Comparison of ENCODE assay signal across 19 cellular contexts in genomic region chr5:116388564-116389258, GRCh38.
DNase-seq lines count a peak whose midpoint lies in the region; ATAC-seq and TF ChIP-seq lines count a peak whose summit lies in the region.
"Had no signal": no experiment of that assay in that cellular context is flagged by ENCODE, and none has a peak within 500 bp of the region (broad histone marks: within the 10 kb centered on the region; RNA-seq: fewer than 3 reads in every experiment).

No MANE protein-coding gene starts in this region.

- TF ChIP-seq POLR2A in stomach (IDR thresholded peaks at IDR 0.05): no peak

- H3K36me3 ChIP-seq in A673 (ENCODE audit: insufficient read depth, low read length, poor library complexity, severe bottlenecking): no peaks in the 10 kb centered on the region
- H3K36me3 ChIP-seq in lung (ENCODE audit: control insufficient read depth in 2 of 2, insufficient read depth in 2 of 2, low read length in 2 of 2): no peaks in the 10 kb centered on the region
- H3K36me3 ChIP-seq in stomach: no peaks in the 10 kb centered on the region
- H3K36me3 ChIP-seq: upper lobe of left lung had no signal

- POLR2A ChIA-PET in A673 (lab: Charles Lee; ENCODE audit: low non-redundant PET): no interaction called here

- H3K27me3 ChIP-seq in A673 (replicated peaks; ENCODE audit: insufficient read depth, low read depth, low read length, poor library complexity) (no peaks in the 10 kb centered on the region), lung (ENCODE audit: control insufficient read depth, insufficient read depth) (no peaks in the 10 kb centered on the region), stomach (no peaks in the 10 kb centered on the region)
- H3K27me3 ChIP-seq: upper lobe of left lung had no signal

- ATAC-seq in left ventricle myocardium superior (peak; percentile 87), lung (ENCODE audit: insufficient read depth, low FRiP score) (no peak), HG03039 (IDR thresholded peaks at IDR 0.05; ENCODE audit: unreplicated experiment) (no peak)
- ATAC-seq: activated T-cell treated with anti-CD3 and anti-CD28 coated beads, Interleukin-2, amount 50 U/mL, for 4 hours; natural killer cell treated with Interleukin-12 subunit alpha and Interleukin-12 subunit beta and Interleukin-15 and Interleukin-18, amount 100 ng/mL, for 72 hours; Panc1; stimulated activated naive CD8-positive, alpha-beta T cell treated with anti-CD3 and anti-CD28 coated beads, Interleukin-15, Interleukin-2, amounts not matched to agents 100 U/mL and 50 U/mL, for 24 hours had no signal

- 75 to 77% methylated on average over 11 of the region's 11 CpGs for WGBS in lung, 2 donors
- WGBS in stomach, 5 donors: 83 to 92% (median 86%) methylated on average over 11 of the region's 11 CpGs

- DNase-seq in A673 (ENCODE audit: low spot score): peak; percentile 17
- peak; percentile 4 for DNase-seq in astrocyte of the cerebellum (ENCODE audit: low read depth)
- no peak for DNase-seq in left ventricle myocardium superior
- DNase-seq in lung (ENCODE audit: low spot score): peak; percentile 30
- DNase-seq in cortex of kidney (lab: John Stamatoyannopoulos, UW): no peak
- DNase-seq in stomach: no peak
- no peak for DNase-seq in OCI-M1 (lab: John Stamatoyannopoulos, UW)
- DNase-seq: activated T-cell treated with anti-CD3 and anti-CD28 coated beads, Interleukin-2, amount 50 U/mL, for 4 hours; DMS79; NCI-H1092; NCI-H2081 treated with DMSO at 0.1 percent for 48 hours; NCI-H748 treated with DMSO at 0.1 percent for 48 hours; stimulated activated naive CD8-positive, alpha-beta T cell treated with anti-CD3 and anti-CD28 coated beads, Interleukin-15, Interleukin-2, amounts not matched to agents 100 U/mL and 50 U/mL, for 24 hours had no signal

- H3K9me3 ChIP-seq in A673 (ENCODE audit: low read depth, low read length, poor library complexity, severe bottlenecking): no peaks in the 10 kb centered on the region
- no peaks in the 10 kb centered on the region for H3K9me3 ChIP-seq in lung (ENCODE audit: control insufficient read depth in 2 of 2, insufficient read depth in 1 of 2, low read length in 1 of 2)
- H3K9me3 ChIP-seq in stomach: no peaks in the 10 kb centered on the region
- H3K9me3 ChIP-seq: upper lobe of left lung had no signal

- intact Hi-C loops in A673 (cut with micrococcal nuclease; ENCODE audit: unreplicated experiment) (no loop called here), left ventricle myocardium superior (cut with micrococcal nuclease) (no loop called here), stomach (cut with DNase I; ENCODE audit: low total_unique reads) (no loop called here)

- no peak overlapping the region for H3K4me3 ChIP-seq in A673 (ENCODE audit: low read depth, low read length, poor library complexity, severe bottlenecking)
- H3K4me3 ChIP-seq in astrocyte of the cerebellum (ENCODE audit: low read depth, low read length): no peak overlapping the region
- H3K4me3 ChIP-seq in lung: no peak overlapping the region
- no peak overlapping the region for H3K4me3 ChIP-seq in stomach
- H3K4me3 ChIP-seq: upper lobe of left lung had no signal

- no TSS peak for BruUV-seq in A673 (replicated peaks; lab: Mats Ljungman, UMichigan)

- H3K4me1 ChIP-seq in A673 (ENCODE audit: insufficient read depth, low read length, poor library complexity, severe bottlenecking): no peaks in the 10 kb centered on the region
- H3K4me1 ChIP-seq in lung (ENCODE audit: control insufficient read depth in 2 of 2, insufficient read depth in 2 of 2, low read length in 2 of 2): no peaks in the 10 kb centered on the region
- no peaks in the 10 kb centered on the region for H3K4me1 ChIP-seq in stomach

- in situ Hi-C loops in astrocyte of the cerebellum (cut with HindIII; ENCODE audit: low sequenced_read_pairs): no loop called here

- no peak for TF ChIP-seq EP300 in stomach (IDR thresholded peaks at IDR 0.05)

- TF ChIP-seq CTCF in A673 (conservative IDR thresholded peaks at IDR 0.05; ENCODE audit: low read depth, low read length): no peak
- no peak for TF ChIP-seq CTCF in astrocyte of the cerebellum (IDR thresholded peaks at IDR 0.05; ENCODE audit: low read depth, low read length, missing control alignments)
- no peak for TF ChIP-seq CTCF in lung (IDR thresholded peaks at IDR 0.05; ENCODE audit: control extremely low read depth, extremely low read depth)
- TF ChIP-seq CTCF in stomach (IDR thresholded peaks at IDR 0.05): no peak

- CTCF ChIA-PET in A673 (lab: Charles Lee): no interaction called here

- H3K27ac ChIP-seq in A673 (ENCODE audit: low read depth, low read length, poor library complexity, severe bottlenecking) (no peak overlapping the region), lung (ENCODE audit: low read depth in 1 of 2, low read length in 1 of 2) (peak overlapping the region in 1 of 2 donors; percentile 5), stomach (no peak overlapping the region)
- H3K27ac ChIP-seq: C4-2B, KMS-11 had no signal

Comparison
In these comparisons a context has a peak if more than half of its experiments do, and no peak if none do; other contexts are left out.
1. DNase-seq: peak in A673 (single experiment), astrocyte of the cerebellum (single experiment) and lung (single experiment); none in left ventricle myocardium superior (single experiment), cortex of kidney (single experiment), stomach (single experiment) and OCI-M1 (single experiment).